ENCODE assay signal across 19 cellular contexts in the genomic region with DNA sequence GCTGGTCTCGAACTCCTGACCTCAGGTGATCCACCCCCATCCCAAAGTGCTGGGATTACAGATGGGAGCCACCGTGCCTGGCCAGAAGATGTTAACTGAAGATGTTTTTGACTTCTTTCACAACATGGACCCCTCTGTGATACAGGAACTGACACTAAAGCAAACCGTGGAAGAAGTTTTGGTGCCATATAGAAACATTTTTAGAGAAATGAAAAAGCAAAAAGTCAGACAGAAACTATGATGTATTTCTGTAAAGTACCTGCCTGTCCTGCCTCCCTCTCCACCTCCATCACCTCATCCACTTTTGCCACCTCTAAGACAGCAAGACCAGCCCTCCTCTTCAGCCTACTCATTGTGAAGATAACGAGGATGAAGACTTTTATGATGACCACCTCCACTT.
A peak's percentile ranks its signal among the peaks of the same experiment; 100 is the strongest.
DNase-seq lines count a peak whose midpoint lies in the region; ATAC-seq and TF ChIP-seq lines count a peak whose summit lies in the region.
"Had no signal": no experiment of that assay in that cellular context is flagged by ENCODE, and none has a peak within 500 bp of the region (broad histone marks: within the 10 kb centered on the region; RNA-seq: fewer than 3 reads in every experiment).

No MANE protein-coding gene starts in this region.

- DNase-seq in GM10266 (ENCODE audit: extremely low spot score) (peak; percentile 35), GM13976 (ENCODE audit: low spot score) (peak; percentile 58), middle frontal gyrus (ENCODE audit: extremely low spot score, low spot score) (no peak), CD1c-positive myeloid dendritic cell (ENCODE audit: extremely low spot score) (no peak)
- DNase-seq: BE2C; CD8-positive, alpha-beta T cell; COR-L47; DMS153; DMS79 treated with DMSO at 0.1 percent for 48 hours; EL; HCEC 1CT; HFFc6; IMR-90; Kasumi-1; KBM-7 had no signal

- peaks cover 28% of the 10 kb centered on the region for H3K27me3 Mint-ChIP-seq in stimulated activated memory B cell treated with anti-CD40 and anti-IgM and Interleukin-4, amounts not matched to agents 10 μg/mL and 1 μg/mL and 100 μg/mL, for 72 hours

- H3K4me1 Mint-ChIP-seq in stimulated activated memory B cell treated with anti-CD40 and anti-IgM and Interleukin-4, amounts not matched to agents 10 μg/mL and 1 μg/mL and 100 μg/mL, for 72 hours = no peaks in the 10 kb centered on the region

- in situ Hi-C loops in GM13976 (cut with MboI; ENCODE audit: low sequenced_read_pairs, unreplicated experiment) = no loop called here

- H3K4me3 Mint-ChIP-seq in stimulated activated memory B cell treated with anti-CD40 and anti-IgM and Interleukin-4, amounts not matched to agents 10 μg/mL and 1 μg/mL and 100 μg/mL, for 72 hours = no peak overlapping the region
- H3K4me3 Mint-ChIP-seq: CD8-positive, alpha-beta T cell; HFFc6 had no signal

- H3K27ac Mint-ChIP-seq in stimulated activated memory B cell treated with anti-CD40 and anti-IgM and Interleukin-4, amounts not matched to agents 10 μg/mL and 1 μg/mL and 100 μg/mL, for 72 hours = no peak overlapping the region
- H3K27ac Mint-ChIP-seq: CD8-positive, alpha-beta T cell; HFFc6 had no signal

- TF ChIP-seq CTCF in GM10266 (IDR thresholded peaks at IDR 0.05; ENCODE audit: control insufficient read depth, insufficient read depth, low read depth, missing control alignments) = no peak
- no peak for TF ChIP-seq CTCF in GM13976 (IDR thresholded peaks at IDR 0.05; ENCODE audit: borderline replicate concordance, control extremely low read depth, extremely low read depth, insufficient read depth, missing control alignments)

- ATAC-seq in HG02885 (IDR thresholded peaks at IDR 0.05; ENCODE audit: poor library complexity, unreplicated experiment) (peak; percentile 49), HG02763 (IDR thresholded peaks at IDR 0.05; ENCODE audit: unreplicated experiment) (no peak)
- peak; percentile 76 for ATAC-seq in stimulated activated memory B cell treated with anti-CD40 and anti-IgM and Interleukin-4, amounts not matched to agents 10 μg/mL and 1 μg/mL and 100 μg/mL, for 72 hours
- ATAC-seq: A549; CD8-positive, alpha-beta T cell had no signal

- H3K9me3 Mint-ChIP-seq in stimulated activated memory B cell treated with anti-CD40 and anti-IgM and Interleukin-4, amounts not matched to agents 10 μg/mL and 1 μg/mL and 100 μg/mL, for 72 hours = peaks cover 2% of the 10 kb centered on the region

- no peaks in the 10 kb centered on the region for H3K36me3 Mint-ChIP-seq in stimulated activated memory B cell treated with anti-CD40 and anti-IgM and Interleukin-4, amounts not matched to agents 10 μg/mL and 1 μg/mL and 100 μg/mL, for 72 hours
- H3K36me3 Mint-ChIP-seq: CD8-positive, alpha-beta T cell had no signal

Comparison
In these comparisons a context has a peak if more than half of its experiments do, and no peak if none do; other contexts are left out.
1. DNase-seq: peak in GM10266 (single experiment) and GM13976 (single experiment); none in middle frontal gyrus (single experiment) and CD1c-positive myeloid dendritic cell (single experiment).